Comparison of ENCODE assay signal across 1 cellular context in genomic region chr20:19945732-19946670, GRCh38.
TF ChIP-seq lines count a peak whose summit lies in the region.

No MANE protein-coding gene starts in this region.

TF ChIP-seq in HepG2, 621 proteins besides CTCF, POLR2A, EP300 and RAD21 (continued from another document):
- TF ChIP-seq ELF3 (CRISPR knock-in tag; IDR thresholded peaks at IDR 0.05) = peak; percentile 76; the same call in 1 of the 2 replicates
- TF ChIP-seq SOX6 (IDR thresholded peaks at IDR 0.05) = no peak
- TF ChIP-seq SOX6 (CRISPR knock-in tag; IDR thresholded peaks at IDR 0.05) = 0 out of 2 replicates have a peak, but pooled peaks have one; percentile 23
- no peak for TF ChIP-seq MAF1 (CRISPR knock-in tag; IDR thresholded peaks at IDR 0.05; ENCODE audit: borderline replicate concordance)
- 0 out of 2 replicates have a peak, but pooled peaks have one; percentile 11 for TF ChIP-seq PAXIP1 (CRISPR knock-in tag; conservative IDR thresholded peaks at IDR 0.05)
